ENCODE assay signal across 19 cellular contexts in the genomic region with DNA sequence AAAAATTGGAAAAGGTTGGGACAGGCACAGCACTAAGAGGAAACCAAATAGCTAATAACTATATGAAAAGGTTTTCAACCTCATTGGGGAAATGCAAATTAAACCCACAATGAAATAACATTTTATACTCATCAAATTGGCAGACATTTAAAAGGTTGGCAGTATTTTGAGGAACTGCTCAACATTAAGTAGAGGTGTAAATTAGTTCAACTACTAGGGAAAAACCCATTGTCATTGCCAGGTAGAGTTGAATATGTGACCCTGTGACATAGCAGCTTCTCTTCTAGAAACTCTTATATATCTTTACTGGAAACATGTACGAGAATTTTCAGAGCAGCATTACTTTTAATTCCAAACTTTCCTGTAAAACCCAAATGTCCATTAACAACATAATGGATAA. TPM values are rescaled to one million over a fixed set of nuclear protein-coding genes. Genes with fewer than 3 reads are reported as not detected.
DNase-seq lines count a peak whose midpoint lies in the region; ATAC-seq, FAIRE-seq and TF ChIP-seq lines count a peak whose summit lies in the region.
"Had no signal": no experiment of that assay in that cellular context is flagged by ENCODE, and none has a peak within 500 bp of the region (broad histone marks: within the 10 kb centered on the region; RNA-seq: fewer than 3 reads in every experiment).

No MANE protein-coding gene starts in this region.

- TF ChIP-seq CTCF in stomach (IDR thresholded peaks at IDR 0.05) (no peak), tibial nerve (IDR thresholded peaks at IDR 0.05) (no peak)

- H3K4me1 ChIP-seq in stomach, result peaks cover 6 to 78% (median 46%) of the 10 kb centered on the region in 4 donors
- H3K4me1 ChIP-seq in tibial nerve, result peaks cover 0 to 33% (median 14%) of the 10 kb centered on the region in 4 donors

- H3K36me3 ChIP-seq in stomach, result no peaks in the 10 kb centered on the region
- no peaks in the 10 kb centered on the region for H3K36me3 ChIP-seq in tibial nerve

- TF ChIP-seq POLR2A in GM12891 (IDR thresholded peaks at IDR 0.05; ENCODE audit: low read depth, low read length) (no peak), stomach (IDR thresholded peaks at IDR 0.05) (no peak), tibial nerve (IDR thresholded peaks at IDR 0.05) (no peak)

- no peaks in the 10 kb centered on the region for H3K27me3 Mint-ChIP-seq in activated naive CD4-positive, alpha-beta T cell treated with anti-CD3 and anti-CD28 coated beads, Interleukin-2, amount 50 U/mL, for 24 hours
- H3K27me3 Mint-ChIP-seq in T-helper 17 cell (no peaks in the 10 kb centered on the region), T-cell (no peaks in the 10 kb centered on the region)

- intact Hi-C loops in stomach (cut with DNase I; ENCODE audit: low total_unique reads), result no loop called here

- peak overlapping the region in 3 of 5 donors; percentile 10 to 24 (median 23) for H3K27ac ChIP-seq in stomach
- no peak overlapping the region for H3K27ac ChIP-seq in tibial nerve
- H3K27ac ChIP-seq: C4-2B, SK-N-MC had no signal

- H3K4me3 Mint-ChIP-seq in activated naive CD4-positive, alpha-beta T cell treated with anti-CD3 and anti-CD28 coated beads, Interleukin-2, amount 50 U/mL, for 24 hours, result peak overlapping the region; percentile 34
- H3K4me3 Mint-ChIP-seq in T-helper 17 cell, result peak overlapping the region; percentile 49
- no peak overlapping the region for H3K4me3 Mint-ChIP-seq in T-cell

- CTCF ChIA-PET in T-cell (lab: Charles Lee), result interaction anchor here in 1 of 2 donors (1.0 kb wide), 1 partner anchor 14 kb away, joined by 6 read pairs; no protein-coding TSS in a partner anchor

- FAIRE-seq in GM12891 (lab: Jason Lieb, UNC) (no peak), GM19239 (lab: Jason Lieb, UNC) (no peak)
- FAIRE-seq: A204.1, HTR-8/SVneo had no signal

- H3K27me3 ChIP-seq in stomach (no peaks in the 10 kb centered on the region), tibial nerve (no peaks in the 10 kb centered on the region)

- TF ChIP-seq EP300 in stomach (IDR thresholded peaks at IDR 0.05) (no peak), tibial nerve (IDR thresholded peaks at IDR 0.05) (no peak)

- POLR2A ChIA-PET in T-cell (lab: Charles Lee), result interaction anchor here in 1 of 2 donors (0.5 kb wide), 2 partner anchors 11 to 597 kb away, joined by 3 read pairs; no protein-coding TSS in a partner anchor

- peaks cover 73% of the 10 kb centered on the region for H3K4me1 Mint-ChIP-seq in activated naive CD4-positive, alpha-beta T cell treated with anti-CD3 and anti-CD28 coated beads, Interleukin-2, amount 50 U/mL, for 24 hours
- peaks cover 40% of the 10 kb centered on the region for H3K4me1 Mint-ChIP-seq in T-helper 17 cell
- H3K4me1 Mint-ChIP-seq in T-cell, result peaks cover 56 to 69% (median 58%) of the 10 kb centered on the region in 3 donors

- H3K36me3 Mint-ChIP-seq in activated naive CD4-positive, alpha-beta T cell treated with anti-CD3 and anti-CD28 coated beads, Interleukin-2, amount 50 U/mL, for 24 hours, result no peaks in the 10 kb centered on the region
- no peaks in the 10 kb centered on the region for H3K36me3 Mint-ChIP-seq in activated naive CD4-positive, alpha-beta T cell treated with anti-CD3 and anti-CD28 coated beads, Interleukin-2, amount 50 U/mL, for 72 hours
- H3K36me3 Mint-ChIP-seq in T-helper 17 cell (ENCODE audit: low read depth) (no peaks in the 10 kb centered on the region), T-cell (peaks cover 3% of the 10 kb centered on the region)

- no peaks in the 10 kb centered on the region for H3K9me3 Mint-ChIP-seq in activated naive CD4-positive, alpha-beta T cell treated with anti-CD3 and anti-CD28 coated beads, Interleukin-2, amount 50 U/mL, for 24 hours
- no peaks in the 10 kb centered on the region for H3K9me3 Mint-ChIP-seq in activated naive CD4-positive, alpha-beta T cell treated with anti-CD3 and anti-CD28 coated beads, Interleukin-2, amount 50 U/mL, for 72 hours
- no peaks in the 10 kb centered on the region for H3K9me3 Mint-ChIP-seq in T-cell

- ATAC-seq in activated naive CD4-positive, alpha-beta T cell treated with anti-CD3 and anti-CD28 coated beads, Interleukin-2, amount 50 U/mL, for 72 hours, result no peak
- ATAC-seq in T-helper 17 cell (no peak), T-cell (replicated peaks in 1 of 4) (no peak)
- ATAC-seq: Right ventricle myocardium inferior had no signal

- peak overlapping the region; percentile 89 for H3K27ac Mint-ChIP-seq in activated naive CD4-positive, alpha-beta T cell treated with anti-CD3 and anti-CD28 coated beads, Interleukin-2, amount 50 U/mL, for 24 hours
- H3K27ac Mint-ChIP-seq in activated naive CD4-positive, alpha-beta T cell treated with anti-CD3 and anti-CD28 coated beads, Interleukin-2, amount 50 U/mL, for 72 hours, result peak overlapping the region in 1 of 2 donors; percentile 52
- H3K27ac Mint-ChIP-seq in T-helper 17 cell (peak overlapping the region; percentile 57), T-cell (peak overlapping the region in 1 of 2 donors; percentile 45)

- 85 to 94% (median 89%) methylated on average over 1 of the region's 1 CpG for WGBS in stomach, 5 donors
- 86 to 96% methylated on average over 1 of the region's 1 CpG for WGBS in tibial nerve, 2 donors

- H3K4me3 ChIP-seq in stomach, result no peak overlapping the region
- no peak overlapping the region for H3K4me3 ChIP-seq in tibial nerve
- H3K4me3 ChIP-seq: HAP-1, SK-N-MC had no signal

- H3K9me3 ChIP-seq in T-helper 17 cell (ENCODE audit: control insufficient read depth, low read length, poor library complexity, severe bottlenecking), result no peaks in the 10 kb centered on the region
- H3K9me3 ChIP-seq in stomach, result no peaks in the 10 kb centered on the region
- H3K9me3 ChIP-seq in tibial nerve, result no peaks in the 10 kb centered on the region
- H3K9me3 ChIP-seq: HAP-1 had no signal

- DNase-seq in activated naive CD4-positive, alpha-beta T cell treated with anti-CD3 and anti-CD28 coated beads, Interleukin-2, amount 50 U/mL, for 72 hours (ENCODE audit: low spot score in 2 of 2), result no peak
- no peak for DNase-seq in GM12891 (ENCODE audit: insufficient read length, low spot score)
- no peak for DNase-seq in T-helper 17 cell
- DNase-seq in stomach, result no peak
- no peak for DNase-seq in T-cell
- no peak for DNase-seq in tibial nerve (ENCODE audit: low spot score in 2 of 2)
- DNase-seq in GM19239 (ENCODE audit: insufficient read length, low spot score), result no peak
- DNase-seq: DMS53, NCI-H1417, NCI-H2029, NCI-H510A, NCI-H774 had no signal

TF ChIP-seq in GM12891, 5 proteins besides CTCF, POLR2A, EP300 and RAD21:
- no peak for TF ChIP-seq POLR2AphosphoS5 (IDR thresholded peaks at IDR 0.05; ENCODE audit: low read depth, low read length)
- TF ChIP-seq SPI1 (IDR thresholded peaks at IDR 0.05; ENCODE audit: low read depth, low read length), result peak; percentile 39; the same call in 1 of the 2 replicates
- TF ChIP-seq TAF1 (IDR thresholded peaks at IDR 0.05; ENCODE audit: low read depth, low read length), result no peak
- TF ChIP-seq PAX5 (IDR thresholded peaks at IDR 0.05; ENCODE audit: insufficient read depth, low read length, severe bottlenecking), result no peak
- no peak for TF ChIP-seq POU2F2 (IDR thresholded peaks at IDR 0.05; ENCODE audit: low read depth, low read length)

RNA-seq across cellular contexts. Expression of a gene that starts 9.7 kb away (rescaled TPM):
- 10 to 100 TPM; 29.3 to 53.5 TPM for total RNA-seq in activated naive CD4-positive, alpha-beta T cell treated with anti-CD3 and anti-CD28 coated beads, Interleukin-2, amount 50 U/mL, for 72 hours
- polyA plus RNA-seq in GM12891 (2012; ENCODE audit: low read depth, missing spikeins), result 14.2 TPM
- 10 to 100 TPM; 40.7 to 44.2 TPM for total RNA-seq in T-helper 17 cell
- total RNA-seq in stomach, result 10 to 100 TPM; 22.2 to 85.9 (median 58.8) TPM
- 10 to 100 TPM; 15.6 to 19.2 (median 16.7) TPM for polyA plus RNA-seq in stomach
- 10 to 100 TPM; 21.5 to 33.7 (median 25.1) TPM for total RNA-seq in T-cell
- 100 to 1,000 TPM in 1 of 4 donors, 10 to 100 TPM in 3; 49.4 to 108 (median 64.3) TPM for total RNA-seq in tibial nerve

Comparison
In these comparisons a context has a peak if more than half of its experiments do, and no peak if none do; other contexts are left out.
1. H3K4me3 Mint-ChIP-seq: peak in activated naive CD4-positive, alpha-beta T cell treated with anti-CD3 and anti-CD28 coated beads, Interleukin-2, amount 50 U/mL, for 24 hours (single experiment) and T-helper 17 cell (single experiment); none in T-cell (0 of 3).
2. H3K27ac ChIP-seq: peak in stomach (3 of 5); none in tibial nerve (0 of 4).